In the genomic region with DNA sequence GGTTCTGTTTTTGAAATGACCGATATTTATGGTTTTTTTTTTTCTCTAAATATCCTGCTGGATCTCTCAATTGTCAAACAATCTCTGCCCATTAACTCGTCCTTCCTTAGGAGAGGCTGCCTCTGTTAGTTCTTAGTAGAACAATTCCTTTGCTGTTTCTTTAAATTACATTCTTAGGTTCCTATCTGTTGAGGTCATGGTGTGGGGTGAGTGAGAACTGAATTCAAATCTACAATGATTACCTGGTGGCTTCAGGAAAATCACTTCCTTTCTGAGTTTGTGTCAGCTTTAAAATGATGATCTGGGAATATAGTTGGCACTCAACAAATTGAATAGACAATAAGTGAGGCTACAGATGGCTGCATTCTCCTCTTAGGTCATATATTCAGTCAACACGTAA, we compare ENCODE assay signal across 27 cellular contexts.
"Had no signal": no experiment of that assay in that cellular context is flagged by ENCODE, and none has a peak within 500 bp of the region (broad histone marks: within the 10 kb centered on the region; RNA-seq: fewer than 3 reads in every experiment).

No MANE protein-coding gene starts in this region.

- H3K27me3 ChIP-seq: ascending aorta, esophagus muscularis mucosa, left lung, neural progenitor cell, sigmoid colon, transverse colon had no signal

- H3K4me1 ChIP-seq: ascending aorta, foreskin keratinocyte, lower lobe of right lung, parathyroid adenoma, psoas muscle, transverse colon had no signal

- DNase-seq: activated CD4-positive, alpha-beta T cell treated with anti-CD3 and anti-CD28 coated beads, Interleukin-2, amount 50 U/mL, for 1 hour; activated CD8-positive, alpha-beta memory T cell treated with anti-CD3 and anti-CD28 coated beads, Interleukin-2, amount 10 ng/mL, durations not matched to agents 7 days and 5 days; activated CD8-positive, alpha-beta T cell treated with anti-CD3 and anti-CD28 coated beads, Interleukin-2, amount 10 ng/mL, durations not matched to agents 7 days and 5 days; activated gamma-delta T cell; activated naive CD4-positive, alpha-beta T cell treated with anti-CD3 and anti-CD28 coated beads, Interleukin-2, amount 50 U/mL, for 16 hours; central memory CD4-positive, alpha-beta T cell; foreskin keratinocyte; heart right ventricle; left lung; lower lobe of right lung; mesenchymal stem cell; natural killer cell; occipital lobe; psoas muscle; sigmoid colon; stimulated activated CD4-positive, alpha-beta T cell treated with anti-CD3 and anti-CD28 coated beads, Interleukin-1b, Interleukin-23, amount 100 ng/mL, for 48 hours; stimulated activated naive B cell treated with anti-CD40 and anti-IgM and Interleukin-4, amounts not matched to agents 10 μg/mL and 1 μg/mL and 100 μg/mL, for 72 hours; T1000; transverse colon had no signal

- H3K27ac Mint-ChIP-seq: natural killer cell; neural progenitor cell; stimulated activated naive B cell treated with anti-CD40 and anti-IgM and Interleukin-4, amounts not matched to agents 10 μg/mL and 1 μg/mL and 100 μg/mL, for 72 hours had no signal

- H3K4me3 Mint-ChIP-seq: activated CD8-positive, alpha-beta memory T cell treated with anti-CD3 and anti-CD28 coated beads, Interleukin-2, amount 10 ng/mL, durations not matched to agents 7 days and 5 days; activated CD8-positive, alpha-beta T cell treated with anti-CD3 and anti-CD28 coated beads, Interleukin-2, amount 10 ng/mL, durations not matched to agents 7 days and 5 days; natural killer cell; neural progenitor cell; stimulated activated naive B cell treated with anti-CD40 and anti-IgM and Interleukin-4, amounts not matched to agents 10 μg/mL and 1 μg/mL and 100 μg/mL, for 72 hours had no signal

- H3K27ac ChIP-seq: ascending aorta, esophagus muscularis mucosa, foreskin keratinocyte, heart right ventricle, left lung, lower lobe of right lung, neural progenitor cell, parathyroid adenoma, psoas muscle, sigmoid colon, transverse colon, WERI-Rb-1 had no signal

- H2AFZ ChIP-seq: neural progenitor cell, parathyroid adenoma had no signal

- ATAC-seq: activated CD4-positive, CD25-positive, alpha-beta regulatory T cell treated with anti-CD3 and anti-CD28 coated beads, Interleukin-2, amount 50 U/mL, for 24 hours; activated CD8-positive, alpha-beta memory T cell treated with anti-CD3 and anti-CD28 coated beads, Interleukin-2, amount 10 ng/mL, durations not matched to agents 7 days and 5 days; activated CD8-positive, alpha-beta T cell treated with anti-CD3 and anti-CD28 coated beads, Interleukin-2, amount 10 ng/mL, durations not matched to agents 7 days and 5 days; foreskin keratinocyte; heart right ventricle; left lung; lower lobe of right lung; natural killer cell; psoas muscle; stimulated activated naive B cell treated with anti-CD40 and anti-IgM and Interleukin-4, amounts not matched to agents 10 μg/mL and 1 μg/mL and 100 μg/mL, for 72 hours had no signal

- H3K4me2 ChIP-seq: neural progenitor cell, smooth muscle cell had no signal

- H3K9me3 Mint-ChIP-seq: natural killer cell; neural progenitor cell; stimulated activated naive B cell treated with anti-CD40 and anti-IgM and Interleukin-4, amounts not matched to agents 10 μg/mL and 1 μg/mL and 100 μg/mL, for 72 hours had no signal

- H3K79me2 ChIP-seq: parathyroid adenoma had no signal

- H3K9me3 ChIP-seq: ascending aorta, esophagus muscularis mucosa, heart right ventricle, left lung, lower lobe of right lung, psoas muscle, sigmoid colon, transverse colon had no signal

- H3K9ac ChIP-seq: neural progenitor cell, parathyroid adenoma had no signal

- H3K4me3 ChIP-seq: ascending aorta, esophagus muscularis mucosa, heart right ventricle, left lung, lower lobe of right lung, neural progenitor cell, psoas muscle, sigmoid colon, smooth muscle cell, transverse colon had no signal

- H3K36me3 ChIP-seq: ascending aorta, esophagus muscularis mucosa, heart right ventricle, left lung, lower lobe of right lung, neural progenitor cell, sigmoid colon, transverse colon, WERI-Rb-1 had no signal

- FAIRE-seq: urothelium cell line had no signal

- H3K36me3 Mint-ChIP-seq: activated CD8-positive, alpha-beta memory T cell treated with anti-CD3 and anti-CD28 coated beads, Interleukin-2, amount 10 ng/mL, durations not matched to agents 7 days and 5 days; natural killer cell; neural progenitor cell; stimulated activated naive B cell treated with anti-CD40 and anti-IgM and Interleukin-4, amounts not matched to agents 10 μg/mL and 1 μg/mL and 100 μg/mL, for 72 hours had no signal

- H3K4me1 Mint-ChIP-seq: natural killer cell had no signal
